In genomic region chr1:230194525-230194924, GRCh38 we compare ENCODE assay signal across 2 cellular contexts.
TF ChIP-seq lines count a peak whose summit lies in the region.

No MANE protein-coding gene starts in this region.

TF ChIP-seq in SK-N-SH, 30 proteins besides CTCF, POLR2A, EP300 and RAD21 (continued from another document):
- TF ChIP-seq RCOR1 (IDR thresholded peaks at IDR 0.05; ENCODE audit: low read length) (no peak), TAF1 (IDR thresholded peaks at IDR 0.05; ENCODE audit: borderline replicate concordance, low read depth, low read length) (no peak), EZH2phosphoT487 (IDR thresholded peaks at IDR 0.05; ENCODE audit: borderline replicate concordance, low read depth) (no peak), ELF1 (IDR thresholded peaks at IDR 0.05) (no peak), RFX5 (IDR thresholded peaks at IDR 0.05; ENCODE audit: low read length) (no peak), MAX (IDR thresholded peaks at IDR 0.05; ENCODE audit: low read depth) (no peak), TEAD4 (IDR thresholded peaks at IDR 0.05; ENCODE audit: borderline replicate concordance, insufficient read depth) (no peak), MXI1 (IDR thresholded peaks at IDR 0.05; ENCODE audit: low read depth, low read length) (no peak), GATA2 (CRISPR knock-in tag; IDR thresholded peaks at IDR 0.05) (no peak), FOXJ3 (CRISPR knock-in tag; IDR thresholded peaks at IDR 0.05) (no peak), PBX3 (IDR thresholded peaks at IDR 0.05) (no peak), USF2 (IDR thresholded peaks at IDR 0.05; ENCODE audit: borderline replicate concordance, low read depth, low read length) (no peak), FOXM1 (IDR thresholded peaks at IDR 0.05; ENCODE audit: low read depth) (no peak), REST (IDR thresholded peaks at IDR 0.05; ENCODE audit: low read depth, low read length) (no peak), JUND (IDR thresholded peaks at IDR 0.05) (no peak), SMC3 (IDR thresholded peaks at IDR 0.05; ENCODE audit: low read depth, low read length) (no peak)

TF ChIP-seq in SK-N-SH treated with all-trans-retinoic acid at 6 μM for 48 hours, 23 proteins besides CTCF, POLR2A, EP300 and RAD21 (continued from another document):
- TF ChIP-seq ESRRG (CRISPR knock-in tag; IDR thresholded peaks at IDR 0.05), result no peak
- no peak for TF ChIP-seq TSHZ2 (CRISPR knock-in tag; IDR thresholded peaks at IDR 0.05)
- no peak for TF ChIP-seq POU6F1 (CRISPR knock-in tag; IDR thresholded peaks at IDR 0.05; ENCODE audit: borderline replicate concordance, low read depth)
- no peak for TF ChIP-seq SNAI2 (CRISPR knock-in tag; IDR thresholded peaks at IDR 0.05)
- no peak for TF ChIP-seq TOX (CRISPR knock-in tag; IDR thresholded peaks at IDR 0.05; ENCODE audit: borderline replicate concordance)
- TF ChIP-seq CSRNP3 (CRISPR knock-in tag; IDR thresholded peaks at IDR 0.05), result no peak
- no peak for TF ChIP-seq ISL1 (CRISPR knock-in tag; IDR thresholded peaks at IDR 0.05)
- no peak for TF ChIP-seq ARNTL (CRISPR knock-in tag; IDR thresholded peaks at IDR 0.05; ENCODE audit: borderline replicate concordance, low read depth)
- TF ChIP-seq ZFP30 (CRISPR knock-in tag; IDR thresholded peaks at IDR 0.05), result no peak
